In genomic region chr7:142784096-142784495, GRCh38 we compare ENCODE assay signal across 17 cellular contexts. TPM values are rescaled to one million over a fixed set of nuclear protein-coding genes. Genes with fewer than 3 reads are reported as not detected.
DNase-seq lines count a peak whose midpoint lies in the region; ATAC-seq, FAIRE-seq and TF ChIP-seq lines count a peak whose summit lies in the region.
"Had no signal": no experiment of that assay in that cellular context is flagged by ENCODE, and none has a peak within 500 bp of the region (broad histone marks: within the 10 kb centered on the region; RNA-seq: fewer than 3 reads in every experiment).

No MANE protein-coding gene starts in this region.

- FAIRE-seq in GM12878 (lab: Jason Lieb, UNC) = no peak

- H4K20me1 ChIP-seq in PC-9 (ENCODE audit: insufficient read depth) (no peaks in the 10 kb centered on the region), GM12878 (ENCODE audit: control insufficient read depth, insufficient read depth) (no peaks in the 10 kb centered on the region)

- H3F3A ChIP-seq in PC-9 (ENCODE audit: insufficient read depth, low read depth) = no peaks in the 10 kb centered on the region; the same call in 1 of the 2 replicates

- H2AFZ ChIP-seq in PC-9 = no peak overlapping the region
- no peak overlapping the region for H2AFZ ChIP-seq in GM12878 (ENCODE audit: control insufficient read depth, low read depth, low read length)

- H3K9me3 Mint-ChIP-seq in stimulated activated naive CD8-positive, alpha-beta T cell treated with anti-CD3 and anti-CD28 coated beads, Interleukin-15, amount 100 ng/mL, for 72 hours = no peaks in the 10 kb centered on the region

- RAD21 ChIA-PET in GM12878 (lab: Charles Lee; ENCODE audit: unreplicated experiment) = interaction anchor here (1.2 to 20.4 kb wide), 14 partner anchors 12 to 249 kb away, joined by 5 to 813 read pairs (median 12); partner anchors contain the start of gene PRSS2

- intact Hi-C loops in cardiac septum (cut with DNase I) (loop anchor here (5.0 kb wide), 1 partner anchor 92 kb away; no protein-coding TSS in a partner anchor), Right ventricle myocardium superior (cut with DNase I) (no loop called here), PC-9 (cut with micrococcal nuclease; ENCODE audit: unreplicated experiment) (loop anchor here (5.0 kb wide), 1 partner anchor 807 kb away; no protein-coding TSS in a partner anchor), GM12878 (cut with micrococcal nuclease; ENCODE audit: unreplicated experiment) (loop anchor here (10.0 kb wide), 1 partner anchor 249 kb away; no protein-coding TSS in a partner anchor)

- no peak for TF ChIP-seq POLR2A in GM12878 (IDR thresholded peaks at IDR 0.05; ENCODE audit: low read depth, low read length)

- in situ Hi-C loops in GM12878 (cut with MboI) = loop anchor here (5.0 kb wide), 1 partner anchor 152 kb away; no protein-coding TSS in a partner anchor

- peaks cover 11% of the 10 kb centered on the region for H3K4me1 Mint-ChIP-seq in stimulated activated naive CD8-positive, alpha-beta T cell treated with anti-CD3 and anti-CD28 coated beads, Interleukin-15, amount 100 ng/mL, for 72 hours

- H3K36me3 ChIP-seq in PC-9 (ENCODE audit: low read depth) (no peaks in the 10 kb centered on the region), GM12878 (ENCODE audit: control insufficient read depth in 2 of 2, insufficient read depth in 2 of 2, low read length in 1 of 2) (no peaks in the 10 kb centered on the region)
- H3K36me3 ChIP-seq: prostate gland had no signal

- no peak overlapping the region for H3K4me3 ChIP-seq in PC-9
- H3K4me3 ChIP-seq in GM12878 = no peak overlapping the region
- H3K4me3 ChIP-seq: prostate gland had no signal

- no peaks in the 10 kb centered on the region for H3K9me3 ChIP-seq in PC-9 (ENCODE audit: insufficient read depth, low read depth)
- no peaks in the 10 kb centered on the region for H3K9me3 ChIP-seq in GM12878 (replicated peaks; ENCODE audit: control insufficient read depth, insufficient read depth, low read length)
- H3K9me3 ChIP-seq: prostate gland had no signal

- H3K4me2 ChIP-seq in PC-9 (no peak overlapping the region), GM12878 (ENCODE audit: control insufficient read depth, insufficient read depth) (no peak overlapping the region)

- 0 out of 2 replicates have a peak, but pooled peaks have one; percentile 21 for TF ChIP-seq CTCF in PC-9 (conservative IDR thresholded peaks at IDR 0.05)
- peak in 1 of 3 experiments; percentile 5; a peak in 1 of 6 replicates for TF ChIP-seq CTCF in GM12878 (IDR thresholded peaks at IDR 0.05 in 2 of 3, conservative IDR thresholded peaks at IDR 0.05 in 1 of 3; ENCODE audit: control insufficient read depth in 2 of 3, extremely low read depth in 1 of 3, insufficient read depth in 1 of 3, low read depth in 3 of 3, low read length in 3 of 3)

- H3K4me1 ChIP-seq in PC-9 (replicated peaks; ENCODE audit: insufficient read depth) = peaks cover 10% of the 10 kb centered on the region
- peaks cover 9% of the 10 kb centered on the region for H3K4me1 ChIP-seq in GM12878 (ENCODE audit: control insufficient read depth, insufficient read depth, low read length)
- H3K4me1 ChIP-seq: prostate gland had no signal

- H3K9ac ChIP-seq in GM12878 (ENCODE audit: control insufficient read depth, insufficient read depth, low read length) = no peak overlapping the region

- SMC1A ChIA-PET in GM12878 (lab: Charles Lee; ENCODE audit: uncharacterized antibody, unreplicated experiment) = interaction anchor here (1.2 to 24.6 kb wide), 9 partner anchors 13 to 151 kb away, joined by 3 to 786 read pairs (median 31); no protein-coding TSS in a partner anchor

- BruUV-seq in PC-9 (replicated peaks; lab: Mats Ljungman, UMichigan) (no TSS peak), GM12878 (replicated peaks; lab: Mats Ljungman, UMichigan) (no TSS peak)

- 89% methylated on average over 7 of the region's 7 CpGs for WGBS in GM12878 (ENCODE audit: insufficient coverage, insufficient replicate concordance, low lambda C conversion rate, missing lambda C conversion rate)

- DNase-seq in cardiac septum (ENCODE audit: low spot score) = peak; percentile 5
- DNase-seq in Right ventricle myocardium superior = no peak
- no peak for DNase-seq in PC-9
- DNase-seq in GM12878 (ENCODE audit: low read depth, low spot score) = no peak
- DNase-seq in stimulated activated naive CD8-positive, alpha-beta T cell treated with anti-CD3 and anti-CD28 coated beads, Interleukin-15, amount 100 ng/mL, for 72 hours = no peak
- DNase-seq: EL; erythroblast; NCI-H82; stimulated activated CD4-positive, alpha-beta T cell treated with anti-CD3 and anti-CD28 coated beads, Interleukin-12 subunit alpha, Interleukin-12 subunit beta, amount 100 ng/mL, for 4 hours had no signal

- TF ChIP-seq EP300 in GM12878 (IDR thresholded peaks at IDR 0.05; ENCODE audit: borderline replicate concordance in 1 of 2, control insufficient read depth in 1 of 2, low read depth in 2 of 2, low read length in 2 of 2) = no peak

- H3K27ac ChIP-seq in PC-9 (no peak overlapping the region), GM12878 (ENCODE audit: control insufficient read depth, insufficient read depth) (no peak overlapping the region; the same call in 1 of the 2 replicates)
- H3K27ac ChIP-seq: prostate gland had no signal

- no peaks in the 10 kb centered on the region for H3K9me2 ChIP-seq in PC-9 (ENCODE audit: insufficient read depth)

- H3K27me3 Mint-ChIP-seq in stimulated activated naive CD8-positive, alpha-beta T cell treated with anti-CD3 and anti-CD28 coated beads, Interleukin-15, amount 100 ng/mL, for 72 hours = no peaks in the 10 kb centered on the region

- TF ChIP-seq RAD21 in GM12878 (IDR thresholded peaks at IDR 0.05; ENCODE audit: insufficient read depth, low read depth, low read length) = no peak

- POLR2A ChIA-PET in PC-9 (lab: Charles Lee; ENCODE audit: unreplicated experiment) (interaction anchor here (0.7 kb wide), 1 partner anchor 479 kb away, joined by 18 read pairs; the partner anchor contains the start of gene GSTK1), GM12878 (lab: Charles Lee) (interaction anchor here (0.7 to 16.4 kb wide), 6 partner anchors 9 to 75 kb away, joined by 3 to 325 read pairs (median 5); no protein-coding TSS in a partner anchor)

- peak overlapping the region in 1 of 2 donors; percentile 69 for H3K27ac Mint-ChIP-seq in stimulated activated naive CD8-positive, alpha-beta T cell treated with anti-CD3 and anti-CD28 coated beads, Interleukin-15, amount 100 ng/mL, for 72 hours

- H3K79me2 ChIP-seq in PC-9 (ENCODE audit: low read depth) (no peaks in the 10 kb centered on the region), GM12878 (ENCODE audit: control insufficient read depth, insufficient read depth, low read length) (no peaks in the 10 kb centered on the region)

- no peaks in the 10 kb centered on the region for H3K27me3 ChIP-seq in PC-9 (ENCODE audit: insufficient read depth, low read depth)
- H3K27me3 ChIP-seq in GM12878 (replicated peaks in 1 of 2; ENCODE audit: control insufficient read depth in 2 of 2, insufficient read depth in 2 of 2, low read length in 1 of 2) = no peaks in the 10 kb centered on the region

- ATAC-seq in Right ventricle myocardium superior (ENCODE audit: poor library complexity) = no peak
- ATAC-seq in GM12878 = peak; percentile 36; the same call in 2 of the 3 replicates
- ATAC-seq in stimulated activated naive CD8-positive, alpha-beta T cell treated with anti-CD3 and anti-CD28 coated beads, Interleukin-15, amount 100 ng/mL, for 72 hours = no peak
- ATAC-seq in GM18858 (IDR thresholded peaks at IDR 0.05; ENCODE audit: unreplicated experiment) = no peak
- ATAC-seq in HG03108 (IDR thresholded peaks at IDR 0.05; ENCODE audit: unreplicated experiment) = no peak
- no peak for ATAC-seq in GM19328 (IDR thresholded peaks at IDR 0.05; ENCODE audit: unreplicated experiment)

- H3K4me3 Mint-ChIP-seq in stimulated activated naive CD8-positive, alpha-beta T cell treated with anti-CD3 and anti-CD28 coated beads, Interleukin-15, amount 100 ng/mL, for 72 hours = peak overlapping the region; percentile 80

- CTCF ChIA-PET in PC-9 (lab: Charles Lee) = interaction anchor here (0.7 to 2.7 kb wide), 6 partner anchors 15 to 304 kb away, joined by 3 to 41 read pairs (median 16); no protein-coding TSS in a partner anchor
- CTCF ChIA-PET in GM12878 (lab: Yijun Ruan, JAX) = interaction anchor here (0.8 to 24.4 kb wide), 14 partner anchors 11 to 222 kb away, joined by 3 to 1055 read pairs (median 22); partner anchors contain the start of gene PRSS2

RNA-seq across cellular contexts. Expression of gene PRSS2, which starts 13.3 kb away (rescaled TPM):
- total RNA-seq in cardiac septum = not detected
- not detected for total RNA-seq in Right ventricle myocardium superior
- not detected in 2 replicates for total RNA-seq in PC-9 (2021)
- total RNA-seq in GM12878 (2013; cell fraction: nucleolus; rRNA removed) = not detected in 2 replicates
- not detected in 2 replicates for total RNA-seq in GM12878 (2014; rRNA removed)
- not detected in 2 replicates for total RNA-seq in GM12878 (2014; rRNA removed; fragmentation: Illumina TruSeq; extraction: Trizol)
- total RNA-seq in GM12878 (2021) = 28.8 and 35.7 TPM in 2 replicates
- not detected for polyA plus RNA-seq in GM12878 (2011; ENCODE audit: low read depth)
- 0.41 TPM in 1 of 2 replicates, not detected in the other for polyA plus RNA-seq in GM12878 (2011; rRNA removed)
- polyA plus RNA-seq in GM12878 (2011; cell fraction: cytosol; rRNA removed) = 0.40 and 0.53 TPM in 2 replicates
- polyA plus RNA-seq in GM12878 (2011; cell fraction: nucleus; rRNA removed) = 0.37 and 1.0 TPM in 2 replicates
- polyA plus RNA-seq in GM12878 (2012) = 0.25 and 0.28 TPM in 2 replicates
- polyA plus RNA-seq in GM12878 (2014; fragmentation: Illumina TruSeq; extraction: Trizol) = not detected in 2 replicates
- polyA plus RNA-seq in GM12878 (2014; fragmentation: Nextera tagmentation; extraction: Ambion mirVana) = not detected
- polyA plus RNA-seq in GM12878 (2014; rRNA removed) = 0.28 TPM in 1 of 2 replicates, not detected in the other
- polyA plus RNA-seq in GM12878 (2016; fragmentation: Nextera tagmentation; extraction: Ambion mirVana) = under 1 TPM in 1 of 2 experiments, not detected in 1; 0.21 TPM
- polyA minus RNA-seq in GM12878 (2011; rRNA and poly(A)+ RNA removed) = 0.82 TPM in 1 of 2 replicates, not detected in the other
- not detected in 2 replicates for polyA minus RNA-seq in GM12878 (2011; cell fraction: cytosol; rRNA and poly(A)+ RNA removed)
- not detected in 2 replicates for polyA minus RNA-seq in GM12878 (2011; cell fraction: nucleus; rRNA and poly(A)+ RNA removed)
- total RNA-seq: chondrocyte, myocyte, prostate gland, Right ventricle myocardium inferior, temporal lobe had no signal

RNA-seq across cellular contexts. Expression of gene PRSS1, which starts 34.8 kb away (rescaled TPM):
- total RNA-seq in cardiac septum (not detected), Right ventricle myocardium superior (not detected), PC-9 (2021) (0.94 TPM in 1 of 2 replicates, not detected in the other), GM12878 (2014; rRNA removed) (not detected in 2 replicates), GM12878 (2014; rRNA removed; fragmentation: Illumina TruSeq; extraction: Trizol) (not detected in 2 replicates), GM12878 (2021) (11.9 and 12.4 TPM in 2 replicates)
- not detected in 2 replicates for total RNA-seq in GM12878 (2013; cell fraction: nucleolus; rRNA removed)
- not detected for polyA plus RNA-seq in GM12878 (2011; ENCODE audit: low read depth)
- polyA plus RNA-seq in GM12878 (2011; rRNA removed) (not detected in 2 replicates), GM12878 (2014; fragmentation: Illumina TruSeq; extraction: Trizol) (not detected in 2 replicates), GM12878 (2014; fragmentation: Nextera tagmentation; extraction: Ambion mirVana) (not detected), GM12878 (2014; rRNA removed) (not detected in 2 replicates), GM12878 (2016; fragmentation: Nextera tagmentation; extraction: Ambion mirVana) (not detected)
- not detected in 2 replicates for polyA plus RNA-seq in GM12878 (2011; cell fraction: cytosol; rRNA removed)
- not detected in 2 replicates for polyA plus RNA-seq in GM12878 (2011; cell fraction: nucleus; rRNA removed)
- polyA plus RNA-seq in GM12878 (2012) = not detected in 2 replicates
- polyA minus RNA-seq in GM12878 (2011; rRNA and poly(A)+ RNA removed) = not detected in 2 replicates
- polyA minus RNA-seq in GM12878 (2011; cell fraction: cytosol; rRNA and poly(A)+ RNA removed) = not detected in 2 replicates
- polyA minus RNA-seq in GM12878 (2011; cell fraction: nucleus; rRNA and poly(A)+ RNA removed) = not detected in 2 replicates
- total RNA-seq: chondrocyte, myocyte, prostate gland, Right ventricle myocardium inferior, temporal lobe had no signal
